In genomic region chr17:46865100-46865499, GRCh38 we compare ENCODE assay signal across 18 cellular contexts. TPM values are rescaled to one million over a fixed set of nuclear protein-coding genes. Genes with fewer than 3 reads are reported as not detected.
DNase-seq lines count a peak whose midpoint lies in the region; ATAC-seq lines count a peak whose summit lies in the region.
"Had no signal": no experiment of that assay in that cellular context is flagged by ENCODE, and none has a peak within 500 bp of the region (broad histone marks: within the 10 kb centered on the region; RNA-seq: fewer than 3 reads in every experiment).

No MANE protein-coding gene starts in this region.

- H3K79me1 ChIP-seq in mesendoderm (ENCODE audit: low read length) = no peaks in the 10 kb centered on the region

- no peak overlapping the region for H2BK120ac ChIP-seq in mesendoderm (ENCODE audit: low read depth, low read length)

- no peak overlapping the region for H3K4me2 ChIP-seq in mesendoderm (ENCODE audit: low read length)

- POLR2A ChIA-PET in activated CD4-positive, alpha-beta memory T cell treated with anti-CD3 and anti-CD28 coated beads, Interleukin-2, amount 10 ng/mL, durations not matched to agents 7 days and 5 days (lab: Charles Lee) = no interaction called here

- no peak overlapping the region for H3K4me3 ChIP-seq in mesendoderm (ENCODE audit: low read length)
- H3K4me3 ChIP-seq: MG63 had no signal

- no peak overlapping the region for H3K18ac ChIP-seq in mesendoderm (ENCODE audit: low read length)

- H3K27me3 ChIP-seq in mesendoderm (ENCODE audit: insufficient read depth, low read length, poor library complexity) = no peaks in the 10 kb centered on the region
- H3K27me3 ChIP-seq: MG63 had no signal

- H4K8ac ChIP-seq in mesendoderm (ENCODE audit: low read depth, low read length) = no peak overlapping the region

- no peaks in the 10 kb centered on the region for H3K9me3 Mint-ChIP-seq in activated CD4-positive, alpha-beta memory T cell treated with anti-CD3 and anti-CD28 coated beads, Interleukin-2, amount 10 ng/mL, durations not matched to agents 7 days and 5 days
- H3K9me3 Mint-ChIP-seq: activated T-cell treated with anti-CD3 and anti-CD28 coated beads, Interleukin-2, amount 50 U/mL, for 4 hours; mesothelial cell of epicardium; T-cell; type B pancreatic cell had no signal

- H3K4me1 ChIP-seq in mesendoderm (ENCODE audit: control insufficient read depth, low read depth, low read length) = peaks cover 5% of the 10 kb centered on the region

- no peaks in the 10 kb centered on the region for H3K36me3 Mint-ChIP-seq in activated CD4-positive, alpha-beta memory T cell treated with anti-CD3 and anti-CD28 coated beads, Interleukin-2, amount 10 ng/mL, durations not matched to agents 7 days and 5 days (ENCODE audit: low read depth)
- H3K36me3 Mint-ChIP-seq: CD4-positive, CD25-positive, alpha-beta regulatory T cell; mesothelial cell of epicardium; T-cell; type B pancreatic cell had no signal

- no CpG with 5 or more reads among the region's 8 CpGs for WGBS in mesendoderm (ENCODE audit: extremely low coverage, insufficient coverage, low lambda C conversion rate)

- H4K5ac ChIP-seq in mesendoderm (ENCODE audit: low read length) = no peak overlapping the region

- peak; percentile 59 for DNase-seq in AG20443 (ENCODE audit: low spot score)
- peak; percentile 36 for DNase-seq in HT1080 (ENCODE audit: low read depth)
- peak; percentile 52 for DNase-seq in UCSD-AML1 (lab: John Stamatoyannopoulos, UW; ENCODE audit: unreplicated experiment)
- peak; percentile 74 for DNase-seq in mesendoderm
- DNase-seq in activated CD4-positive, alpha-beta memory T cell treated with anti-CD3 and anti-CD28 coated beads, Interleukin-2, amount 10 ng/mL, durations not matched to agents 7 days and 5 days = no peak
- no peak for DNase-seq in NCI-H187 (lab: John Stamatoyannopoulos, UW)
- DNase-seq: activated CD4-positive, CD25-positive, alpha-beta regulatory T cell treated with anti-CD3 and anti-CD28 coated beads, Interleukin-2, amount 50 U/mL, for 72 hours; activated T-cell treated with anti-CD3 and anti-CD28 coated beads, Interleukin-2, amount 50 U/mL, for 4 hours; CD4-positive, CD25-positive, alpha-beta regulatory T cell; GF-D8; MG63; T-cell had no signal

- H3K4ac ChIP-seq in mesendoderm (ENCODE audit: low read depth, low read length) = no peak overlapping the region

- H2BK15ac ChIP-seq in mesendoderm (replicated peaks; ENCODE audit: low read depth) = no peak overlapping the region

- no peak overlapping the region for H2BK5ac ChIP-seq in mesendoderm (ENCODE audit: low read length)

- H3K27ac Mint-ChIP-seq in activated CD4-positive, alpha-beta memory T cell treated with anti-CD3 and anti-CD28 coated beads, Interleukin-2, amount 10 ng/mL, durations not matched to agents 7 days and 5 days = no peak overlapping the region
- H3K27ac Mint-ChIP-seq: CD4-positive, CD25-positive, alpha-beta regulatory T cell; mesothelial cell of epicardium; T-cell; type B pancreatic cell had no signal

- no peak overlapping the region for H3K27ac ChIP-seq in mesendoderm (ENCODE audit: low read depth, low read length)

- H3K27me3 Mint-ChIP-seq in activated CD4-positive, alpha-beta memory T cell treated with anti-CD3 and anti-CD28 coated beads, Interleukin-2, amount 10 ng/mL, durations not matched to agents 7 days and 5 days = peaks cover 13% of the 10 kb centered on the region

- H3K9ac ChIP-seq in mesendoderm (ENCODE audit: low read length) = no peak overlapping the region

- no peak overlapping the region for H3K23ac ChIP-seq in mesendoderm (ENCODE audit: low read length)

- H3K36me3 ChIP-seq in mesendoderm (ENCODE audit: control insufficient read depth, insufficient read depth, low read length) = no peaks in the 10 kb centered on the region
- H3K36me3 ChIP-seq: MG63 had no signal

- CTCF ChIA-PET in activated CD4-positive, alpha-beta memory T cell treated with anti-CD3 and anti-CD28 coated beads, Interleukin-2, amount 10 ng/mL, durations not matched to agents 7 days and 5 days (lab: Charles Lee) = no interaction called here

- no peak overlapping the region for H2AK5ac ChIP-seq in mesendoderm (ENCODE audit: low read length)

- H3K56ac ChIP-seq in mesendoderm (ENCODE audit: low read length) = no peak overlapping the region

- no peak overlapping the region for H3K4me3 Mint-ChIP-seq in activated CD4-positive, alpha-beta memory T cell treated with anti-CD3 and anti-CD28 coated beads, Interleukin-2, amount 10 ng/mL, durations not matched to agents 7 days and 5 days
- H3K4me3 Mint-ChIP-seq: activated T-cell treated with anti-CD3 and anti-CD28 coated beads, Interleukin-2, amount 50 U/mL, for 4 hours; CD4-positive, CD25-positive, alpha-beta regulatory T cell; mesothelial cell of epicardium; T-cell; type B pancreatic cell had no signal

- H3K4me1 Mint-ChIP-seq in activated CD4-positive, alpha-beta memory T cell treated with anti-CD3 and anti-CD28 coated beads, Interleukin-2, amount 10 ng/mL, durations not matched to agents 7 days and 5 days = peaks cover 3% of the 10 kb centered on the region
- H3K4me1 Mint-ChIP-seq: T-cell had no signal

- H3K79me2 ChIP-seq in mesendoderm (ENCODE audit: control insufficient read depth, insufficient read depth, low read length) = no peaks in the 10 kb centered on the region

- ATAC-seq in GM18909 (IDR thresholded peaks at IDR 0.05; ENCODE audit: poor library complexity, unreplicated experiment) (no peak), HG03457 (IDR thresholded peaks at IDR 0.05; ENCODE audit: unreplicated experiment) (no peak)
- ATAC-seq: activated T-cell treated with anti-CD3 and anti-CD28 coated beads, Interleukin-2, amount 50 U/mL, for 4 hours; T-cell had no signal

RNA-seq across cellular contexts. Expression of gene WNT9B, which starts 13.7 kb away (rescaled TPM):
- not detected in 2 replicates for total RNA-seq in HT1080 (2014; rRNA removed; shearing (Covaris generic))
- not detected in 2 replicates for polyA plus RNA-seq in HT1080 (2015; cell fraction: cytosol; rRNA removed)
- polyA plus RNA-seq in HT1080 (2015; cell fraction: nucleus; rRNA removed) = not detected in 2 replicates
- polyA plus RNA-seq in mesendoderm (2013, experiment 1 of 2) = 0.74 TPM
- polyA plus RNA-seq in mesendoderm (2013, experiment 2 of 2) = 0.70 TPM
- total RNA-seq in activated CD4-positive, alpha-beta memory T cell treated with anti-CD3 and anti-CD28 coated beads, Interleukin-2, amount 10 ng/mL, durations not matched to agents 7 days and 5 days = not detected
- total RNA-seq: activated T-cell treated with anti-CD3 and anti-CD28 coated beads, Interleukin-2, amount 50 U/mL, for 4 hours; CD4-positive, CD25-positive, alpha-beta regulatory T cell; dermis microvascular lymphatic vessel endothelial cell; fibroblast of lung; T-cell had no signal
- polyA plus RNA-seq: CD4-positive, CD25-positive, alpha-beta regulatory T cell; fibroblast of lung had no signal

RNA-seq across cellular contexts. Expression of gene WNT3, which starts 46.6 kb away (rescaled TPM):
- 3.2 and 4.1 TPM in 2 replicates for total RNA-seq in HT1080 (2014; rRNA removed; shearing (Covaris generic))
- 2.8 and 3.4 TPM in 2 replicates for polyA plus RNA-seq in HT1080 (2015; cell fraction: cytosol; rRNA removed)
- 7.4 and 7.8 TPM in 2 replicates for polyA plus RNA-seq in HT1080 (2015; cell fraction: nucleus; rRNA removed)
- 50.0 TPM for polyA plus RNA-seq in mesendoderm (2013, experiment 1 of 2)
- polyA plus RNA-seq in mesendoderm (2013, experiment 2 of 2) = 49.3 TPM
- not detected for total RNA-seq in activated CD4-positive, alpha-beta memory T cell treated with anti-CD3 and anti-CD28 coated beads, Interleukin-2, amount 10 ng/mL, durations not matched to agents 7 days and 5 days
- total RNA-seq: CD4-positive, CD25-positive, alpha-beta regulatory T cell had no signal
- polyA plus RNA-seq: CD4-positive, CD25-positive, alpha-beta regulatory T cell had no signal

RNA-seq across cellular contexts. Expression of gene GOSR2, which starts 57.9 kb away (rescaled TPM):
- 44.4 and 49.4 TPM in 2 replicates for total RNA-seq in HT1080 (2014; rRNA removed; shearing (Covaris generic))
- polyA plus RNA-seq in HT1080 (2015; cell fraction: cytosol; rRNA removed) = 47.6 and 53.6 TPM in 2 replicates
- polyA plus RNA-seq in HT1080 (2015; cell fraction: nucleus; rRNA removed) = 49.0 and 59.4 TPM in 2 replicates
- polyA plus RNA-seq in mesendoderm (2013, experiment 1 of 2) = 28.3 TPM
- 26.9 TPM for polyA plus RNA-seq in mesendoderm (2013, experiment 2 of 2)
- total RNA-seq in activated CD4-positive, alpha-beta memory T cell treated with anti-CD3 and anti-CD28 coated beads, Interleukin-2, amount 10 ng/mL, durations not matched to agents 7 days and 5 days = 10 to 100 TPM; 53.2 to 56.3 TPM

Comparison
In these comparisons a context has a peak if more than half of its experiments do, and no peak if none do; other contexts are left out.
1. DNase-seq: peak in AG20443 (single experiment), HT1080 (single experiment), UCSD-AML1 (single experiment) and mesendoderm (single experiment); none in activated CD4-positive, alpha-beta memory T cell treated with anti-CD3 and anti-CD28 coated beads, Interleukin-2, amount 10 ng/mL, durations not matched to agents 7 days and 5 days (single experiment) and NCI-H187 (0 of 2).